ENCODE assay signal across 9 cellular contexts in genomic region chr6:24325978-24326377, GRCh38. TPM values are rescaled to one million over a fixed set of nuclear protein-coding genes. Genes with fewer than 3 reads are reported as not detected.
"Had no signal": no experiment of that assay in that cellular context is flagged by ENCODE, and none has a peak within 500 bp of the region (broad histone marks: within the 10 kb centered on the region; RNA-seq: fewer than 3 reads in every experiment).

No MANE protein-coding gene starts in this region.

- ATAC-seq: GM12878 had no signal

- FAIRE-seq: G401.6, GM12878, GM12891, GM12892, GM18507, GM19239 had no signal

- H3K4me3 ChIP-seq: GM12878 had no signal

- DNase-seq: GDM1, GF-D8 had no signal

RNA-seq across cellular contexts. Expression of gene DCDC2, which starts 31.9 kb away (rescaled TPM):
- total RNA-seq: G401 had no signal
